ENCODE assay signal across 1 cellular context in the genomic region with DNA sequence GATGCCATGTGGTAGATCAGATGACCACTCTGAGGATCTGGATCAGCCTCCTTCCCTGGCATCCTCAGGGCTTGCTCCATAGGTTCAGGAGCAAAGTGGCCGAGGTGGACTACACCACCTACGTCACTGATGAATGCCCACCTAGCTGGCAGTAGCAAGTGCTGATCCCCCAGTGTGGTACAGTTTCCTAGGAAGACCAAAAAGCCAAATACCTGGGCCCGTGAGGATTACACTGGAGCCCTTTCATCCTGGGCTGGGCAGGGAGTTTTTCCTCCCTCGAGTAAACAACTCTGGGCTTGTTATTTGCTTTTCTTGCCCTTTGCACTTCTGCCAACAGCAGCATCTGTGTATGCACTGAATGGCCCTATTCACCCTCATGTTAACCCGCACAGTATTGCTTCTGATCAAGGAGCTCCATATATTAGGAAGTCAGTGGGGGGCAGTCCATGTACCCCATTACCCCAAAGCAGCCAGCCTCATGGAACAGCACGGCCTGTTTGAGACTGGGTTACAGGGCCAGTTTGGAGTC.
A peak's percentile ranks its signal among the peaks of the same experiment; 100 is the strongest.
TF ChIP-seq lines count a peak whose summit lies in the region.

No MANE protein-coding gene starts in this region.

TF ChIP-seq in HepG2, 621 proteins besides CTCF, POLR2A, EP300 and RAD21 (continued from another document and continues in another):
- TF ChIP-seq, protein P1, sequence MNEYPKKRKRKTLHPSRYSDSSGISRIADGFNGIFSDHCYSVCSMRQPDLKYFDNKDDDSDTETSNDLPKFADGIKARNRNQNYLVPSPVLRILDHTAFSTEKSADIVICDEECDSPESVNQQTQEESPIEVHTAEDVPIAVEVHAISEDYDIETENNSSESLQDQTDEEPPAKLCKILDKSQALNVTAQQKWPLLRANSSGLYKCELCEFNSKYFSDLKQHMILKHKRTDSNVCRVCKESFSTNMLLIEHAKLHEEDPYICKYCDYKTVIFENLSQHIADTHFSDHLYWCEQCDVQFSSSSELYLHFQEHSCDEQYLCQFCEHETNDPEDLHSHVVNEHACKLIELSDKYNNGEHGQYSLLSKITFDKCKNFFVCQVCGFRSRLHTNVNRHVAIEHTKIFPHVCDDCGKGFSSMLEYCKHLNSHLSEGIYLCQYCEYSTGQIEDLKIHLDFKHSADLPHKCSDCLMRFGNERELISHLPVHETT (CRISPR knock-in tag; conservative IDR thresholded peaks at IDR 0.05), result peak; percentile 59; the same call in 1 of the 2 replicates
- TF ChIP-seq GABPB1 (CRISPR knock-in tag; IDR thresholded peaks at IDR 0.05), result no peak
- TF ChIP-seq, protein P2, sequence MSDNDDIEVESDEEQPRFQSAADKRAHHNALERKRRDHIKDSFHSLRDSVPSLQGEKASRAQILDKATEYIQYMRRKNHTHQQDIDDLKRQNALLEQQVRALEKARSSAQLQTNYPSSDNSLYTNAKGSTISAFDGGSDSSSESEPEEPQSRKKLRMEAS (IDR thresholded peaks at IDR 0.05), result peak; percentile 47
- TF ChIP-seq ZNF546 (CRISPR knock-in tag; conservative IDR thresholded peaks at IDR 0.05), result no peak
- TF ChIP-seq KLF12 (CRISPR knock-in tag; IDR thresholded peaks at IDR 0.05; ENCODE audit: borderline replicate concordance), result no peak
- peak; percentile 59; the same call in 1 of the 2 replicates for TF ChIP-seq ZNF337 (CRISPR knock-in tag; IDR thresholded peaks at IDR 0.05; ENCODE audit: borderline replicate concordance, low read depth)
- TF ChIP-seq SNAI1 (CRISPR knock-in tag; IDR thresholded peaks at IDR 0.05; ENCODE audit: borderline replicate concordance), result no peak
- TF ChIP-seq SMYD3 (CRISPR knock-in tag; IDR thresholded peaks at IDR 0.05), result peak; percentile 76; the same call in 1 of the 2 replicates
- no peak for TF ChIP-seq ARNT (IDR thresholded peaks at IDR 0.05)
- TF ChIP-seq, protein P3, sequence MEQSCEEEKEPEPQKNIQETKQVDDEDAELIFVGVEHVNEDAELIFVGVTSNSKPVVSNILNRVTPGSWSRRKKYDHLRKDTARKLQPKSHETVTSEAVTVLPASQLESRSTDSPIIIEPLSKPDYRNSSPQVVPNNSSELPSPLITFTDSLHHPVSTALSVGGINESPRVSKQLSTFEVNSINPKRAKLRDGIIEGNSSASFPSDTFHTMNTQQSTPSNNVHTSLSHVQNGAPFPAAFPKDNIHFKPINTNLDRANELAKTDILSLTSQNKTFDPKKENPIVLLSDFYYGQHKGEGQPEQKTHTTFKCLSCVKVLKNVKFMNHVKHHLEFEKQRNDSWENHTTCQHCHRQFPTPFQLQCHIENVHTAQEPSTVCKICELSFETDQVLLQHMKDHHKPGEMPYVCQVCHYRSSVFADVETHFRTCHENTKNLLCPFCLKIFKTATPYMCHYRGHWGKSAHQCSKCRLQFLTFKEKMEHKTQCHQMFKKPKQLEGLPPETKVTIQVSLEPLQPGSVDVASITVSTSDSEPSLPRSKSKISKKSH (CRISPR knock-in tag; IDR thresholded peaks at IDR 0.05; ENCODE audit: borderline replicate concordance), result no peak
- TF ChIP-seq, protein P4, sequence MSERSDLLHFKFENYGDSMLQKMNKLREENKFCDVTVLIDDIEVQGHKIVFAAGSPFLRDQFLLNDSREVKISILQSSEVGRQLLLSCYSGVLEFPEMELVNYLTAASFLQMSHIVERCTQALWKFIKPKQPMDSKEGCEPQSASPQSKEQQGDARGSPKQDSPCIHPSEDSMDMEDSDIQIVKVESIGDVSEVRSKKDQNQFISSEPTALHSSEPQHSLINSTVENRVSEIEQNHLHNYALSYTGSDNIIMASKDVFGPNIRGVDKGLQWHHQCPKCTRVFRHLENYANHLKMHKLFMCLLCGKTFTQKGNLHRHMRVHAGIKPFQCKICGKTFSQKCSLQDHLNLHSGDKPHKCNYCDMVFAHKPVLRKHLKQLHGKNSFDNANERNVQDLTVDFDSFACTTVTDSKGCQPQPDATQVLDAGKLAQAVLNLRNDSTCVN (CRISPR knock-in tag; IDR thresholded peaks at IDR 0.05; ENCODE audit: borderline replicate concordance), result peak; percentile 68; the same call in 1 of the 2 replicates
- no peak for TF ChIP-seq ZNF383 (CRISPR knock-in tag; IDR thresholded peaks at IDR 0.05; ENCODE audit: borderline replicate concordance)
- peak; percentile 76; the same call in 1 of the 2 replicates for TF ChIP-seq MIER2 (CRISPR knock-in tag; IDR thresholded peaks at IDR 0.05)
- peak; percentile 91 for TF ChIP-seq PHF5A (CRISPR knock-in tag; IDR thresholded peaks at IDR 0.05; ENCODE audit: low read depth, unreplicated experiment)
- TF ChIP-seq, protein P5, sequence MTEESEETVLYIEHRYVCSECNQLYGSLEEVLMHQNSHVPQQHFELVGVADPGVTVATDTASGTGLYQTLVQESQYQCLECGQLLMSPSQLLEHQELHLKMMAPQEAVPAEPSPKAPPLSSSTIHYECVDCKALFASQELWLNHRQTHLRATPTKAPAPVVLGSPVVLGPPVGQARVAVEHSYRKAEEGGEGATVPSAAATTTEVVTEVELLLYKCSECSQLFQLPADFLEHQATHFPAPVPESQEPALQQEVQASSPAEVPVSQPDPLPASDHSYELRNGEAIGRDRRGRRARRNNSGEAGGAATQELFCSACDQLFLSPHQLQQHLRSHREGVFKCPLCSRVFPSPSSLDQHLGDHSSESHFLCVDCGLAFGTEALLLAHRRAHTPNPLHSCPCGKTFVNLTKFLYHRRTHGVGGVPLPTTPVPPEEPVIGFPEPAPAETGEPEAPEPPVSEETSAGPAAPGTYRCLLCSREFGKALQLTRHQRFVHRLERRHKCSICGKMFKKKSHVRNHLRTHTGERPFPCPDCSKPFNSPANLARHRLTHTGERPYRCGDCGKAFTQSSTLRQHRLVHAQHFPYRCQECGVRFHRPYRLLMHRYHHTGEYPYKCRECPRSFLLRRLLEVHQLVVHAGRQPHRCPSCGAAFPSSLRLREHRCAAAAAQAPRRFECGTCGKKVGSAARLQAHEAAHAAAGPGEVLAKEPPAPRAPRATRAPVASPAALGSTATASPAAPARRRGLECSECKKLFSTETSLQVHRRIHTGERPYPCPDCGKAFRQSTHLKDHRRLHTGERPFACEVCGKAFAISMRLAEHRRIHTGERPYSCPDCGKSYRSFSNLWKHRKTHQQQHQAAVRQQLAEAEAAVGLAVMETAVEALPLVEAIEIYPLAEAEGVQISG (CRISPR knock-in tag; IDR thresholded peaks at IDR 0.05), result peak; percentile 78
- no peak for TF ChIP-seq ZNF33B (CRISPR knock-in tag; IDR thresholded peaks at IDR 0.05)
- TF ChIP-seq, protein P6, sequence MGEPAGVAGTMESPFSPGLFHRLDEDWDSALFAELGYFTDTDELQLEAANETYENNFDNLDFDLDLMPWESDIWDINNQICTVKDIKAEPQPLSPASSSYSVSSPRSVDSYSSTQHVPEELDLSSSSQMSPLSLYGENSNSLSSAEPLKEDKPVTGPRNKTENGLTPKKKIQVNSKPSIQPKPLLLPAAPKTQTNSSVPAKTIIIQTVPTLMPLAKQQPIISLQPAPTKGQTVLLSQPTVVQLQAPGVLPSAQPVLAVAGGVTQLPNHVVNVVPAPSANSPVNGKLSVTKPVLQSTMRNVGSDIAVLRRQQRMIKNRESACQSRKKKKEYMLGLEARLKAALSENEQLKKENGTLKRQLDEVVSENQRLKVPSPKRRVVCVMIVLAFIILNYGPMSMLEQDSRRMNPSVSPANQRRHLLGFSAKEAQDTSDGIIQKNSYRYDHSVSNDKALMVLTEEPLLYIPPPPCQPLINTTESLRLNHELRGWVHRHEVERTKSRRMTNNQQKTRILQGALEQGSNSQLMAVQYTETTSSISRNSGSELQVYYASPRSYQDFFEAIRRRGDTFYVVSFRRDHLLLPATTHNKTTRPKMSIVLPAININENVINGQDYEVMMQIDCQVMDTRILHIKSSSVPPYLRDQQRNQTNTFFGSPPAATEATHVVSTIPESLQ (CRISPR knock-in tag; conservative IDR thresholded peaks at IDR 0.05), result no peak
- TF ChIP-seq RBM22 (optimal IDR thresholded peaks at IDR 0.05; ENCODE audit: low read length), result no peak
- TF ChIP-seq, protein P7, sequence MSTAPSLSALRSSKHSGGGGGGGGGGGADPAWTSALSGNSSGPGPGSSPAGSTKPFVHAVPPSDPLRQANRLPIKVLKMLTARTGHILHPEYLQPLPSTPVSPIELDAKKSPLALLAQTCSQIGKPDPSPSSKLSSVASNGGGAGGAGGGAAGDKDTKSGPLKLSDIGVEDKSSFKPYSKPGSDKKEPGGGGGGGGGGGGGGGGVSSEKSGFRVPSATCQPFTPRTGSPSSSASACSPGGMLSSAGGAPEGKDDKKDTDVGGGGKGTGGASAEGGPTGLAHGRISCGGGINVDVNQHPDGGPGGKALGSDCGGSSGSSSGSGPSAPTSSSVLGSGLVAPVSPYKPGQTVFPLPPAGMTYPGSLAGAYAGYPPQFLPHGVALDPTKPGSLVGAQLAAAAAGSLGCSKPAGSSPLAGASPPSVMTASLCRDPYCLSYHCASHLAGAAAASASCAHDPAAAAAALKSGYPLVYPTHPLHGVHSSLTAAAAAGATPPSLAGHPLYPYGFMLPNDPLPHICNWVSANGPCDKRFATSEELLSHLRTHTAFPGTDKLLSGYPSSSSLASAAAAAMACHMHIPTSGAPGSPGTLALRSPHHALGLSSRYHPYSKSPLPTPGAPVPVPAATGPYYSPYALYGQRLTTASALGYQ (CRISPR knock-in tag; IDR thresholded peaks at IDR 0.05), result 0 out of 2 replicates have a peak, but pooled peaks have one; percentile 54
- no peak for TF ChIP-seq NR3C1 (CRISPR knock-in tag; IDR thresholded peaks at IDR 0.05)
- peak; percentile 97 to 99 for TF ChIP-seq NR2F1 (CRISPR knock-in tag; IDR thresholded peaks at IDR 0.05)
- TF ChIP-seq, protein P8, sequence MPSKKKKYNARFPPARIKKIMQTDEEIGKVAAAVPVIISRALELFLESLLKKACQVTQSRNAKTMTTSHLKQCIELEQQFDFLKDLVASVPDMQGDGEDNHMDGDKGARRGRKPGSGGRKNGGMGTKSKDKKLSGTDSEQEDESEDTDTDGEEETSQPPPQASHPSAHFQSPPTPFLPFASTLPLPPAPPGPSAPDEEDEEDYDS (CRISPR knock-in tag; IDR thresholded peaks at IDR 0.05), result peak; percentile 78
- TF ChIP-seq, protein P9, sequence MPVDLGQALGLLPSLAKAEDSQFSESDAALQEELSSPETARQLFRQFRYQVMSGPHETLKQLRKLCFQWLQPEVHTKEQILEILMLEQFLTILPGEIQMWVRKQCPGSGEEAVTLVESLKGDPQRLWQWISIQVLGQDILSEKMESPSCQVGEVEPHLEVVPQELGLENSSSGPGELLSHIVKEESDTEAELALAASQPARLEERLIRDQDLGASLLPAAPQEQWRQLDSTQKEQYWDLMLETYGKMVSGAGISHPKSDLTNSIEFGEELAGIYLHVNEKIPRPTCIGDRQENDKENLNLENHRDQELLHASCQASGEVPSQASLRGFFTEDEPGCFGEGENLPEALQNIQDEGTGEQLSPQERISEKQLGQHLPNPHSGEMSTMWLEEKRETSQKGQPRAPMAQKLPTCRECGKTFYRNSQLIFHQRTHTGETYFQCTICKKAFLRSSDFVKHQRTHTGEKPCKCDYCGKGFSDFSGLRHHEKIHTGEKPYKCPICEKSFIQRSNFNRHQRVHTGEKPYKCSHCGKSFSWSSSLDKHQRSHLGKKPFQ (CRISPR knock-in tag; IDR thresholded peaks at IDR 0.05; ENCODE audit: insufficient replicate concordance), result no peak
- TF ChIP-seq, protein P10, sequence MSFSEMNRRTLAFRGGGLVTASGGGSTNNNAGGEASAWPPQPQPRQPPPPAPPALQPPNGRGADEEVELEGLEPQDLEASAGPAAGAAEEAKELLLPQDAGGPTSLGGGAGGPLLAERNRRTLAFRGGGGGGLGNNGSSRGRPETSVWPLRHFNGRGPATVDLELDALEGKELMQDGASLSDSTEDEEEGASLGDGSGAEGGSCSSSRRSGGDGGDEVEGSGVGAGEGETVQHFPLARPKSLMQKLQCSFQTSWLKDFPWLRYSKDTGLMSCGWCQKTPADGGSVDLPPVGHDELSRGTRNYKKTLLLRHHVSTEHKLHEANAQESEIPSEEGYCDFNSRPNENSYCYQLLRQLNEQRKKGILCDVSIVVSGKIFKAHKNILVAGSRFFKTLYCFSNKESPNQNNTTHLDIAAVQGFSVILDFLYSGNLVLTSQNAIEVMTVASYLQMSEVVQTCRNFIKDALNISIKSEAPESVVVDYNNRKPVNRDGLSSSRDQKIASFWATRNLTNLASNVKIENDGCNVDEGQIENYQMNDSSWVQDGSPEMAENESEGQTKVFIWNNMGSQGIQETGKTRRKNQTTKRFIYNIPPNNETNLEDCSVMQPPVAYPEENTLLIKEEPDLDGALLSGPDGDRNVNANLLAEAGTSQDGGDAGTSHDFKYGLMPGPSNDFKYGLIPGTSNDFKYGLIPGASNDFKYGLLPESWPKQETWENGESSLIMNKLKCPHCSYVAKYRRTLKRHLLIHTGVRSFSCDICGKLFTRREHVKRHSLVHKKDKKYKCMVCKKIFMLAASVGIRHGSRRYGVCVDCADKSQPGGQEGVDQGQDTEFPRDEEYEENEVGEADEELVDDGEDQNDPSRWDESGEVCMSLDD (CRISPR knock-in tag; IDR thresholded peaks at IDR 0.05; ENCODE audit: borderline replicate concordance), result peak; percentile 100
- TF ChIP-seq, protein P11, sequence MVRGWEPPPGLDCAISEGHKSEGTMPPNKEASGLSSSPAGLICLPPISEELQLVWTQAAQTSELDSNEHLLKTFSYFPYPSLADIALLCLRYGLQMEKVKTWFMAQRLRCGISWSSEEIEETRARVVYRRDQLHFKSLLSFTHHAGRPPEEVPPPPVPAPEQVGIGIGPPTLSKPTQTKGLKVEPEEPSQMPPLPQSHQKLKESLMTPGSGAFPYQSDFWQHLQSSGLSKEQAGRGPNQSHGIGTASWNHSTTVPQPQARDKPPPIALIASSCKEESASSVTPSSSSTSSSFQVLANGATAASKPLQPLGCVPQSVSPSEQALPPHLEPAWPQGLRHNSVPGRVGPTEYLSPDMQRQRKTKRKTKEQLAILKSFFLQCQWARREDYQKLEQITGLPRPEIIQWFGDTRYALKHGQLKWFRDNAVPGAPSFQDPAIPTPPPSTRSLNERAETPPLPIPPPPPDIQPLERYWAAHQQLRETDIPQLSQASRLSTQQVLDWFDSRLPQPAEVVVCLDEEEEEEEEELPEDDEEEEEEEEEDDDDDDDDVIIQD (CRISPR knock-in tag; IDR thresholded peaks at IDR 0.05; ENCODE audit: low read depth), result peak; percentile 67
- no peak for TF ChIP-seq ATF7-NPFF (CRISPR knock-in tag; IDR thresholded peaks at IDR 0.05; ENCODE audit: low read depth)
- TF ChIP-seq HNRNPUL1 (IDR thresholded peaks at IDR 0.05; ENCODE audit: low read depth, low read length), result no peak
- TF ChIP-seq, protein P12, sequence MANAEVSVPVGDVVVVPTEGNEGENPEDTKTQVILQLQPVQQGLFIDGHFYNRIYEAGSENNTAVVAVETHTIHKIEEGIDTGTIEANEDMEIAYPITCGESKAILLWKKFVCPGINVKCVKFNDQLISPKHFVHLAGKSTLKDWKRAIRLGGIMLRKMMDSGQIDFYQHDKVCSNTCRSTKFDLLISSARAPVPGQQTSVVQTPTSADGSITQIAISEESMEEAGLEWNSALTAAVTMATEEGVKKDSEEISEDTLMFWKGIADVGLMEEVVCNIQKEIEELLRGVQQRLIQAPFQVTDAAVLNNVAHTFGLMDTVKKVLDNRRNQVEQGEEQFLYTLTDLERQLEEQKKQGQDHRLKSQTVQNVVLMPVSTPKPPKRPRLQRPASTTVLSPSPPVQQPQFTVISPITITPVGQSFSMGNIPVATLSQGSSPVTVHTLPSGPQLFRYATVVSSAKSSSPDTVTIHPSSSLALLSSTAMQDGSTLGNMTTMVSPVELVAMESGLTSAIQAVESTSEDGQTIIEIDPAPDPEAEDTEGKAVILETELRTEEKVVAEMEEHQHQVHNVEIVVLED (CRISPR knock-in tag; IDR thresholded peaks at IDR 0.05; ENCODE audit: borderline replicate concordance), result 0 out of 2 replicates have a peak, but pooled peaks have one; percentile 42
